In genomic region chr12:12837025-12837872, GRCh38 we compare ENCODE assay signal across 10 cellular contexts. TPM values are rescaled to one million over a fixed set of nuclear protein-coding genes. Genes with fewer than 3 reads are reported as not detected.
DNase-seq lines count a peak whose midpoint lies in the region; ATAC-seq, FAIRE-seq and TF ChIP-seq lines count a peak whose summit lies in the region.
"Had no signal": no experiment of that assay in that cellular context is flagged by ENCODE, and none has a peak within 500 bp of the region (broad histone marks: within the 10 kb centered on the region; RNA-seq: fewer than 3 reads in every experiment).

No MANE protein-coding gene starts in this region.

- H3K9me3 Mint-ChIP-seq in activated naive CD4-positive, alpha-beta T cell treated with anti-CD3 and anti-CD28 coated beads for 36 hours: peaks cover 3% of the 10 kb centered on the region

- peak; percentile 77 for FAIRE-seq in RCC 7860 (lab: Jason Lieb, UNC)
- FAIRE-seq: frontal cortex had no signal

- peaks cover 26% of the 10 kb centered on the region for H3K36me3 Mint-ChIP-seq in activated naive CD4-positive, alpha-beta T cell treated with anti-CD3 and anti-CD28 coated beads for 36 hours (ENCODE audit: low read depth)

- CTCF ChIA-PET in activated naive CD4-positive, alpha-beta T cell treated with anti-CD3 and anti-CD28 coated beads for 36 hours (lab: Charles Lee): interaction anchor here (0.5 to 3.2 kb wide), 27 partner anchors 8 to 387 kb away, joined by 3 to 18 read pairs (median 5); partner anchors contain the start of genes DDX47 and GPRC5A

- H3K27ac ChIP-seq in heart right ventricle: no peak overlapping the region
- H3K27ac ChIP-seq: BLaER1 treated with 17β-estradiol and CSF1 and Interleukin-3, amounts not matched to agents 10 nM and 100 nM had no signal

- H3K27me3 ChIP-seq in heart right ventricle: no peaks in the 10 kb centered on the region
- H3K27me3 ChIP-seq: BLaER1 treated with 17β-estradiol and CSF1 and Interleukin-3, amounts not matched to agents 10 nM and 100 nM had no signal

- DNase-seq in NCI-H1436 (lab: John Stamatoyannopoulos, UW) (peak; percentile 25), NCI-H1436 treated with DMSO at 0.1 percent for 48 hours (lab: John Stamatoyannopoulos, UW) (no peak), HPDE6-E6E7 (ENCODE audit: extremely low spot score) (peak; percentile 63), RCC 7860 (ENCODE audit: low spot score) (peak; percentile 79), heart right ventricle (peak in 1 of 2 donors; percentile 12), retinal pigment epithelial cell (ENCODE audit: low read depth) (no peak)
- peak; percentile 78 for DNase-seq in activated naive CD4-positive, alpha-beta T cell treated with anti-CD3 and anti-CD28 coated beads for 36 hours

- peaks cover 52% of the 10 kb centered on the region for H3K4me1 Mint-ChIP-seq in activated naive CD4-positive, alpha-beta T cell treated with anti-CD3 and anti-CD28 coated beads for 36 hours (ENCODE audit: low read depth)

- peak overlapping the region; percentile 54 for H3K27ac Mint-ChIP-seq in activated naive CD4-positive, alpha-beta T cell treated with anti-CD3 and anti-CD28 coated beads for 36 hours

- no peaks in the 10 kb centered on the region for H3K9me3 ChIP-seq in heart right ventricle
- H3K9me3 ChIP-seq: BLaER1 treated with 17β-estradiol and CSF1 and Interleukin-3, amounts not matched to agents 10 nM and 100 nM had no signal

- peak in 8 of 9 donors; percentile 29 to 63 (median 52) for TF ChIP-seq CTCF in heart right ventricle (IDR thresholded peaks at IDR 0.05)
- TF ChIP-seq CTCF in retinal pigment epithelial cell (conservative IDR thresholded peaks at IDR 0.05; ENCODE audit: low read depth, low read length): peak; percentile 71

- no peak overlapping the region for H3K4me3 Mint-ChIP-seq in activated naive CD4-positive, alpha-beta T cell treated with anti-CD3 and anti-CD28 coated beads for 36 hours

- H3K4me1 ChIP-seq in heart right ventricle: peaks cover 0 to 7% (median 0%) of the 10 kb centered on the region in 9 donors

- ATAC-seq in heart right ventricle: peak; percentile 35 to 83 (median 56)
- no peak for ATAC-seq in HG03159 (IDR thresholded peaks at IDR 0.05; ENCODE audit: unreplicated experiment)

- no peaks in the 10 kb centered on the region for H3K27me3 Mint-ChIP-seq in activated naive CD4-positive, alpha-beta T cell treated with anti-CD3 and anti-CD28 coated beads for 36 hours (ENCODE audit: low read depth)

- WGBS in heart right ventricle, 2 donors: 42 to 56% methylated on average over 15 of the region's 15 CpGs

- H3K36me3 ChIP-seq in heart right ventricle: peaks cover 0 to 37% (median 13%) of the 10 kb centered on the region in 9 donors

- H3K4me3 ChIP-seq in heart right ventricle (no peak overlapping the region), retinal pigment epithelial cell (ENCODE audit: low read length) (no peak overlapping the region)
- H3K4me3 ChIP-seq: BLaER1 treated with 17β-estradiol and CSF1 and Interleukin-3, amounts not matched to agents 10 nM and 100 nM had no signal

- intact Hi-C loops in activated naive CD4-positive, alpha-beta T cell treated with anti-CD3 and anti-CD28 coated beads for 36 hours (cut with micrococcal nuclease): loop anchor here (1.0 to 5.0 kb wide), 13 partner anchors 24 to 375 kb away; partner anchors contain the start of genes DDX47, EMP1, GPRC5A and HEBP1
- intact Hi-C loops in heart right ventricle (cut with DNase I): loop anchor here in 7 of 10 donors (2.0 to 10.0 kb wide), 5 partner anchors 68 to 150 kb away; no protein-coding TSS in a partner anchor

RNA-seq across cellular contexts. Expression of gene DDX47, which starts 24.1 kb away (rescaled TPM):
- total RNA-seq in activated naive CD4-positive, alpha-beta T cell treated with anti-CD3 and anti-CD28 coated beads for 36 hours: 10 to 100 TPM; 86.6 to 87.3 TPM
- total RNA-seq in heart right ventricle: 10 to 100 TPM; 24.0 to 32.3 (median 29.9) TPM
- 10 to 100 TPM; 16.8 to 29.5 TPM for polyA plus RNA-seq in heart right ventricle

RNA-seq across cellular contexts. Expression of gene APOLD1, which starts 51.8 kb away (rescaled TPM):
- 1 to 10 TPM in 1 of 2 experiments, under 1 TPM in 1; 0.88 to 1.3 TPM for total RNA-seq in activated naive CD4-positive, alpha-beta T cell treated with anti-CD3 and anti-CD28 coated beads for 36 hours
- 10 to 100 TPM; 11.1 to 98.8 (median 22.0) TPM for total RNA-seq in heart right ventricle
- polyA plus RNA-seq in heart right ventricle: 10 to 100 TPM; 11.6 to 19.8 TPM

RNA-seq across cellular contexts. Expression of gene GPRC5A, which starts 54.1 kb away (rescaled TPM):
- under 1 TPM; 0.24 to 0.64 TPM for total RNA-seq in activated naive CD4-positive, alpha-beta T cell treated with anti-CD3 and anti-CD28 coated beads for 36 hours
- 1 to 10 TPM in 3 of 10 donors, under 1 TPM in 7; 0.26 to 4.5 (median 0.88) TPM for total RNA-seq in heart right ventricle
- under 1 TPM; 0.75 to 0.95 TPM for polyA plus RNA-seq in heart right ventricle

Comparison
In these comparisons a context has a peak if more than half of its experiments do, and no peak if none do; other contexts are left out.
1. DNase-seq: peak in NCI-H1436 (single experiment), HPDE6-E6E7 (single experiment), RCC 7860 (single experiment) and activated naive CD4-positive, alpha-beta T cell treated with anti-CD3 and anti-CD28 coated beads for 36 hours (single experiment); none in NCI-H1436 treated with DMSO at 0.1 percent for 48 hours (single experiment) and retinal pigment epithelial cell (single experiment).
2. RNA of gene APOLD1, which starts 51.8 kb away (total RNA-seq): 11.1 to 98.8 TPM in heart right ventricle; 0.88 to 1.3 TPM in activated naive CD4-positive, alpha-beta T cell treated with anti-CD3 and anti-CD28 coated beads for 36 hours; every median in the first group is over 4 times any median in the second.